ENCODE assay signal across 1 cellular context in genomic region chr20:59032713-59033059, GRCh38.
TF ChIP-seq lines count a peak whose summit lies in the region.

No MANE protein-coding gene starts in this region.

TF ChIP-seq in GM12878, 131 proteins besides CTCF, POLR2A, EP300 and RAD21 (continued from another document):
- TF ChIP-seq FOS (IDR thresholded peaks at IDR 0.05; ENCODE audit: borderline replicate concordance, extremely low read depth, insufficient read length) (no peak), CHD2 (IDR thresholded peaks at IDR 0.05; ENCODE audit: borderline replicate concordance, low read depth, low read length) (no peak), HCFC1 (IDR thresholded peaks at IDR 0.05; ENCODE audit: low read length) (peak; percentile 4; the same call in 1 of the 2 replicates), RCOR1 (conservative IDR thresholded peaks at IDR 0.05; ENCODE audit: low read depth, low read length) (no peak), SIX5 (IDR thresholded peaks at IDR 0.05; ENCODE audit: low read depth, low read length, severe bottlenecking) (no peak), IRF3 (IDR thresholded peaks at IDR 0.05) (no peak)
TF ChIP-seq in GM12878: peak in this region for 5.
